Comparison of ENCODE assay signal across 11 cellular contexts in genomic region chr6:78909391-78909790, GRCh38. TPM values are rescaled to one million over a fixed set of nuclear protein-coding genes. Genes with fewer than 3 reads are reported as not detected.
DNase-seq lines count a peak whose midpoint lies in the region; ATAC-seq and TF ChIP-seq lines count a peak whose summit lies in the region.
"Had no signal": no experiment of that assay in that cellular context is flagged by ENCODE, and none has a peak within 500 bp of the region (broad histone marks: within the 10 kb centered on the region; RNA-seq: fewer than 3 reads in every experiment).

No MANE protein-coding gene starts in this region.

- TF ChIP-seq POLR2A in heart left ventricle (IDR thresholded peaks at IDR 0.05) (no peak), esophagus muscularis mucosa (IDR thresholded peaks at IDR 0.05; ENCODE audit: low read depth) (no peak)

- H3K79me2 ChIP-seq in ACC112 (ENCODE audit: control insufficient read depth, insufficient read depth, low read length, unreplicated experiment) = no peaks in the 10 kb centered on the region

- no peak overlapping the region for H3K4me3 ChIP-seq in ACC112 (ENCODE audit: low read depth, low read length)
- H3K4me3 ChIP-seq in heart left ventricle = no peak overlapping the region
- no peak overlapping the region for H3K4me3 ChIP-seq in esophagus muscularis mucosa
- H3K4me3 ChIP-seq: upper lobe of left lung had no signal

- DNase-seq in RPMI8226 (peak; percentile 52), heart left ventricle (no peak), esophagus muscularis mucosa (ENCODE audit: extremely low spot score) (no peak), islet precursor cell (no peak)
- DNase-seq in effector CD8-positive, alpha-beta T cell (lab: John Stamatoyannopoulos, UW) = no peak
- DNase-seq: hypothalamus, NCI-H187 treated with DMSO at 0.1 percent for 48 hours, upper lobe of left lung had no signal

- H3K9me3 ChIP-seq in heart left ventricle (no peaks in the 10 kb centered on the region), esophagus muscularis mucosa (no peaks in the 10 kb centered on the region)
- H3K9me3 ChIP-seq: upper lobe of left lung had no signal

- ATAC-seq in GM19463 (IDR thresholded peaks at IDR 0.05; ENCODE audit: unreplicated experiment) (peak; percentile 40), heart left ventricle (peak in 3 of 4 donors; percentile 41 to 68 (median 62)), GM18873 (IDR thresholded peaks at IDR 0.05; ENCODE audit: low FRiP score, unreplicated experiment) (no peak)

- no peak for TF ChIP-seq EP300 in esophagus muscularis mucosa (IDR thresholded peaks at IDR 0.05)

- 57 to 71% (median 62%) methylated on average over 3 of the region's 3 CpGs for WGBS in heart left ventricle, 4 donors
- WGBS in esophagus muscularis mucosa = 63% methylated on average over 3 of the region's 3 CpGs

- no peaks in the 10 kb centered on the region for H3K36me3 ChIP-seq in ACC112 (ENCODE audit: insufficient read depth, low read length)
- peaks cover 0 to 7% (median 0%) of the 10 kb centered on the region in 9 donors for H3K36me3 ChIP-seq in heart left ventricle
- no peaks in the 10 kb centered on the region for H3K36me3 ChIP-seq in esophagus muscularis mucosa
- H3K36me3 ChIP-seq: upper lobe of left lung had no signal

- H3K27me3 ChIP-seq in ACC112 (ENCODE audit: insufficient read depth, low read length) (no peaks in the 10 kb centered on the region), heart left ventricle (peaks cover 0 to 11% (median 0%) of the 10 kb centered on the region in 9 donors), esophagus muscularis mucosa (peaks cover 0 to 4% (median 0%) of the 10 kb centered on the region in 4 donors)
- H3K27me3 ChIP-seq: upper lobe of left lung had no signal

- TF ChIP-seq CTCF in heart left ventricle (IDR thresholded peaks at IDR 0.05) = no peak
- TF ChIP-seq CTCF in esophagus muscularis mucosa (IDR thresholded peaks at IDR 0.05) = no peak

- H3K27ac ChIP-seq in ACC112 (ENCODE audit: low read depth, low read length) (no peak overlapping the region), heart left ventricle (no peak overlapping the region), esophagus muscularis mucosa (replicated peaks in 1 of 4) (no peak overlapping the region)
- H3K27ac ChIP-seq: upper lobe of left lung had no signal

- H2AFZ ChIP-seq in ACC112 (ENCODE audit: low read length, unreplicated experiment) = peak overlapping the region; percentile 80

- H3K4me1 ChIP-seq in ACC112 (ENCODE audit: control insufficient read depth, insufficient read depth, low read length, unreplicated experiment) (peaks cover 13% of the 10 kb centered on the region), heart left ventricle (peaks cover 0 to 12% (median 0%) of the 10 kb centered on the region in 12 donors), esophagus muscularis mucosa (peaks cover 0 to 13% (median 8%) of the 10 kb centered on the region in 4 donors)

- intact Hi-C loops in heart left ventricle (cut with DNase I) = no loop called here
- intact Hi-C loops in esophagus muscularis mucosa (cut with DNase I) = no loop called here

RNA-seq across cellular contexts. Expression of gene IRAK1BP1, which starts 42.0 kb away (rescaled TPM):
- total RNA-seq in heart left ventricle (1 to 10 TPM; 2.7 to 5.4 (median 3.4) TPM), esophagus muscularis mucosa (1 to 10 TPM; 3.1 to 5.4 (median 4.0) TPM)
- 1 to 10 TPM; 1.9 to 3.2 TPM for polyA plus RNA-seq in heart left ventricle
